Comparison of ENCODE assay signal across 10 cellular contexts in the genomic region with DNA sequence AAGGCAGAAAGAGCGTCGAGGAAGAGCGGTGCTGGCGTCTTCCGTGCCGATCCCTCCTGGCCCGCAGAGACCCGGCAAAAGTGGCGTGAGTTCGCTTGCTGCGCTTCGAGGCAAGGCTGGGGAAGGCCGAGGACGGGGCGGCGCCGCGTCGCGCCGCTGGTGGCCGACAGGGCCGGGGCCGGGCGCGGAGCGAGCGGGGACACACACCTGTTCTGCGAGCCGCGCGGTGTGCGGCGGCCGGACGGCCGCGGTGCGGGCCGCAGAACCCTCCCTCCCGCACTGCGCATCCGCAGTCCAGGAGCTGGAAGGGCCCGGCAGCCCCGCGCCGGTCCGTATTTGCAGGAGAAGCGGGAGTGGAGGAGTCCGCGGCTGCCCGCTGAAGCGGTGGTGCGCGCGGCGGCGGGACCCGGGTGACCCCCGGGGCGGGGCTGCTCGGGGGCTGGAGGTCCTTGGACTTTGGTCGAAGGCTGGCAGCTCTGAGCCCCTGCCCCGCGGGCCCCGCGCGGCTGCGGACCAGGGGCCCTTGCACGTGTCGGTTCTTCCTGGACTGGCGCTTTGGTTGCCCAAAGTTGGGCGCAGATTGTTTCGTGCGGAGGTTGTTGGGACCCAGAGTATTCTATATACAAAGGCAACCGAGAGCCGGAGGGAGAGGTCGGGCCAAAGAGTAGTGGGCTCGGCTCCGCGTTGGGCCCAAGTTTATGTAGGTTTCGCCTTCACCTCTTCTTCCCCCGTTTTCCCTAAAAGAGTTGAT. TPM values are rescaled to one million over a fixed set of nuclear protein-coding genes. Genes with fewer than 3 reads are reported as not detected.
A peak's percentile ranks its signal among the peaks of the same experiment; 100 is the strongest.
DNase-seq lines count a peak whose midpoint lies in the region; ATAC-seq and TF ChIP-seq lines count a peak whose summit lies in the region.
"Had no signal": no experiment of that assay in that cellular context is flagged by ENCODE, and none has a peak within 500 bp of the region (broad histone marks: within the 10 kb centered on the region; RNA-seq: fewer than 3 reads in every experiment).

No MANE protein-coding gene starts in this region.

- H3K9me3 ChIP-seq in SK-N-SH (no peaks in the 10 kb centered on the region), iPS-15b (ENCODE audit: control insufficient read depth, insufficient read depth, low read length) (no peaks in the 10 kb centered on the region)

- H3F3A ChIP-seq in SK-N-SH (replicated peaks; ENCODE audit: insufficient read depth) = no peaks in the 10 kb centered on the region

- H4K20me1 ChIP-seq in SK-N-SH (ENCODE audit: insufficient read depth) = peaks cover 6% of the 10 kb centered on the region; the same call in 1 of the 2 replicates

- peak overlapping the region; percentile 10 for H3K4me3 Mint-ChIP-seq in activated naive CD4-positive, alpha-beta T cell treated with anti-CD3 and anti-CD28 coated beads, Interleukin-2, amount 10 ng/mL, durations not matched to agents 7 days and 5 days
- H3K4me3 Mint-ChIP-seq in stimulated activated naive CD8-positive, alpha-beta T cell treated with anti-CD3 and anti-CD28 coated beads, Interleukin-15, Interleukin-2, amounts not matched to agents 100 ng/mL and 50 ng/mL, for 24 hours = peak overlapping the region; percentile 37

- H3K4me1 ChIP-seq in SK-N-SH (ENCODE audit: control insufficient read depth in 1 of 2, insufficient read depth in 2 of 2, low read depth in 1 of 2, low read length in 1 of 2) (peaks cover 0 to 10% of the 10 kb centered on the region in 2 experiments; a peak in 1 of 4 replicates), iPS-15b (ENCODE audit: control insufficient read depth, insufficient read depth, low read length) (peaks cover 14% of the 10 kb centered on the region)

- H3K9me2 ChIP-seq in SK-N-SH = no peaks in the 10 kb centered on the region

- no peak overlapping the region for H3K27ac ChIP-seq in SK-N-SH (ENCODE audit: low read depth in 2 of 2, low read length in 1 of 2)

- peaks cover 93% of the 10 kb centered on the region for H3K27me3 ChIP-seq in SK-N-SH (ENCODE audit: insufficient read depth)
- peaks cover 62% of the 10 kb centered on the region for H3K27me3 ChIP-seq in iPS-15b (ENCODE audit: control insufficient read depth, insufficient read depth, low read length)

- H2AFZ ChIP-seq in SK-N-SH (ENCODE audit: low read depth) = no peak overlapping the region

- H3K4me3 ChIP-seq in SK-N-SH (ENCODE audit: low read depth in 2 of 2, low read length in 1 of 2) (no peak overlapping the region), iPS-15b (ENCODE audit: low read depth, low read length) (peak overlapping the region; percentile 92)
- H3K4me3 ChIP-seq: K562 had no signal

- H3K36me3 ChIP-seq in SK-N-SH (replicated peaks in 1 of 2; ENCODE audit: control insufficient read depth in 1 of 2, insufficient read depth in 2 of 2, low read length in 1 of 2) = no peaks in the 10 kb centered on the region
- H3K36me3 ChIP-seq in iPS-15b (ENCODE audit: control insufficient read depth, insufficient read depth, low read length) = no peaks in the 10 kb centered on the region

- no peaks in the 10 kb centered on the region for H3K9me3 Mint-ChIP-seq in activated naive CD4-positive, alpha-beta T cell treated with anti-CD3 and anti-CD28 coated beads, Interleukin-2, amount 10 ng/mL, durations not matched to agents 7 days and 5 days
- H3K9me3 Mint-ChIP-seq in stimulated activated naive CD8-positive, alpha-beta T cell treated with anti-CD3 and anti-CD28 coated beads, Interleukin-15, Interleukin-2, amounts not matched to agents 100 ng/mL and 50 ng/mL, for 24 hours = no peaks in the 10 kb centered on the region

- no peak for ATAC-seq in SK-N-SH treated with all-trans-retinoic acid at 6 μM for 48 hours
- ATAC-seq in GM21737 (IDR thresholded peaks at IDR 0.05; ENCODE audit: unreplicated experiment) = no peak
- no peak for ATAC-seq in GM18511 (IDR thresholded peaks at IDR 0.05; ENCODE audit: unreplicated experiment)
- ATAC-seq: K562 had no signal

- WGBS in SK-N-SH (ENCODE audit: low lambda C conversion rate) = 9% methylated on average over 13 of the region's 83 CpGs

- no peak for TF ChIP-seq RAD21 in SK-N-SH (IDR thresholded peaks at IDR 0.05; ENCODE audit: low read length)

- H3K27me3 Mint-ChIP-seq in activated naive CD4-positive, alpha-beta T cell treated with anti-CD3 and anti-CD28 coated beads, Interleukin-2, amount 10 ng/mL, durations not matched to agents 7 days and 5 days = peaks cover 48% of the 10 kb centered on the region
- H3K27me3 Mint-ChIP-seq in stimulated activated naive CD8-positive, alpha-beta T cell treated with anti-CD3 and anti-CD28 coated beads, Interleukin-15, Interleukin-2, amounts not matched to agents 100 ng/mL and 50 ng/mL, for 24 hours = peaks cover 32% of the 10 kb centered on the region

- no peaks in the 10 kb centered on the region for H3K36me3 Mint-ChIP-seq in activated naive CD4-positive, alpha-beta T cell treated with anti-CD3 and anti-CD28 coated beads, Interleukin-2, amount 10 ng/mL, durations not matched to agents 7 days and 5 days
- H3K36me3 Mint-ChIP-seq in stimulated activated naive CD8-positive, alpha-beta T cell treated with anti-CD3 and anti-CD28 coated beads, Interleukin-15, Interleukin-2, amounts not matched to agents 100 ng/mL and 50 ng/mL, for 24 hours (ENCODE audit: low read depth) = no peaks in the 10 kb centered on the region

- no peak for TF ChIP-seq CTCF in SK-N-SH (IDR thresholded peaks at IDR 0.05)

- H3K79me2 ChIP-seq in SK-N-SH (ENCODE audit: insufficient read depth) = no peaks in the 10 kb centered on the region

- no peak overlapping the region for H3K4me2 ChIP-seq in SK-N-SH

- POLR2A ChIA-PET in SK-N-SH (lab: Yijun Ruan, JAX) = no interaction called here

- TF ChIP-seq EP300 in SK-N-SH (IDR thresholded peaks at IDR 0.05; ENCODE audit: borderline replicate concordance in 1 of 2, low read depth in 1 of 2, low read length in 1 of 2) = no peak

- no peak overlapping the region for H3K9ac ChIP-seq in SK-N-SH
- no peak overlapping the region for H3K9ac ChIP-seq in iPS-15b (ENCODE audit: low read depth, low read length)

- CTCF ChIA-PET in SK-N-SH (lab: Yijun Ruan, JAX) = interaction anchor here (0.9 kb wide), 1 partner anchor 195 kb away, joined by 3 read pairs; no protein-coding TSS in a partner anchor
- CTCF ChIA-PET in activated naive CD4-positive, alpha-beta T cell treated with anti-CD3 and anti-CD28 coated beads, Interleukin-2, amount 10 ng/mL, durations not matched to agents 7 days and 5 days (lab: Charles Lee) = no interaction called here

- peaks cover 37% of the 10 kb centered on the region for H3K4me1 Mint-ChIP-seq in activated naive CD4-positive, alpha-beta T cell treated with anti-CD3 and anti-CD28 coated beads, Interleukin-2, amount 10 ng/mL, durations not matched to agents 7 days and 5 days
- H3K4me1 Mint-ChIP-seq in stimulated activated naive CD8-positive, alpha-beta T cell treated with anti-CD3 and anti-CD28 coated beads, Interleukin-15, Interleukin-2, amounts not matched to agents 100 ng/mL and 50 ng/mL, for 24 hours (ENCODE audit: low read depth) = peaks cover 15% of the 10 kb centered on the region

- no peak overlapping the region for H3K27ac Mint-ChIP-seq in activated naive CD4-positive, alpha-beta T cell treated with anti-CD3 and anti-CD28 coated beads, Interleukin-2, amount 10 ng/mL, durations not matched to agents 7 days and 5 days
- no peak overlapping the region for H3K27ac Mint-ChIP-seq in stimulated activated naive CD8-positive, alpha-beta T cell treated with anti-CD3 and anti-CD28 coated beads, Interleukin-15, Interleukin-2, amounts not matched to agents 100 ng/mL and 50 ng/mL, for 24 hours

- DNase-seq in SK-N-SH (peak; percentile 46), mesenteric fat pad (ENCODE audit: low spot score) (no peak)
- DNase-seq in activated naive CD4-positive, alpha-beta T cell treated with anti-CD3 and anti-CD28 coated beads, Interleukin-2, amount 10 ng/mL, durations not matched to agents 7 days and 5 days = no peak
- DNase-seq: effector CD8-positive, alpha-beta T cell had no signal

TF ChIP-seq in SK-N-SH, 30 proteins besides CTCF, POLR2A, EP300 and RAD21 (continues in another document):
- TF ChIP-seq POLR2AphosphoS5 (IDR thresholded peaks at IDR 0.05; ENCODE audit: low read depth, low read length) (no peak), TEAD4 (IDR thresholded peaks at IDR 0.05; ENCODE audit: borderline replicate concordance, insufficient read depth) (no peak), TAF1 (IDR thresholded peaks at IDR 0.05; ENCODE audit: borderline replicate concordance, low read depth, low read length) (no peak), NFIC (IDR thresholded peaks at IDR 0.05; ENCODE audit: borderline replicate concordance) (no peak), JUND (IDR thresholded peaks at IDR 0.05) (no peak), RCOR1 (IDR thresholded peaks at IDR 0.05; ENCODE audit: low read length) (no peak), GATA2 (CRISPR knock-in tag; IDR thresholded peaks at IDR 0.05) (no peak), GABPA (IDR thresholded peaks at IDR 0.05; ENCODE audit: low read depth) (no peak), RFX5 (IDR thresholded peaks at IDR 0.05; ENCODE audit: low read length) (no peak), CHD2 (IDR thresholded peaks at IDR 0.05; ENCODE audit: low read length, partially characterized antibody) (no peak), FOSL2 (IDR thresholded peaks at IDR 0.05; ENCODE audit: borderline replicate concordance, low read depth) (no peak)

TF ChIP-seq in SK-N-SH treated with all-trans-retinoic acid at 6 μM for 48 hours, 23 proteins besides CTCF, POLR2A, EP300 and RAD21 (continues in another document):
- no peak for TF ChIP-seq ESRRG (CRISPR knock-in tag; IDR thresholded peaks at IDR 0.05)
- no peak for TF ChIP-seq CSDC2 (CRISPR knock-in tag; IDR thresholded peaks at IDR 0.05)
- TF ChIP-seq OSR1 (CRISPR knock-in tag; IDR thresholded peaks at IDR 0.05) = no peak
- no peak for TF ChIP-seq RARB (CRISPR knock-in tag; IDR thresholded peaks at IDR 0.05)
- TF ChIP-seq ISL1 (CRISPR knock-in tag; IDR thresholded peaks at IDR 0.05) = no peak

RNA-seq across cellular contexts. Expression of a gene that starts 2.5 kb away (rescaled TPM):
- polyA plus RNA-seq in SK-N-SH (2012; rRNA removed) = 83.7 and 85.2 TPM in 2 replicates
- polyA plus RNA-seq in SK-N-SH (2012; cell fraction: cytosol; rRNA removed) = 60.9 and 78.5 TPM in 2 replicates
- 90.5 and 107 TPM in 2 replicates for polyA plus RNA-seq in SK-N-SH (2012; cell fraction: nucleus; rRNA removed)
- total RNA-seq in mesenteric fat pad = 60.1 TPM

RNA-seq across cellular contexts. Expression of a gene that starts 52.5 kb away (rescaled TPM):
- polyA plus RNA-seq in SK-N-SH (2012; rRNA removed) = 60.7 and 68.5 TPM in 2 replicates
- polyA plus RNA-seq in SK-N-SH (2012; cell fraction: cytosol; rRNA removed) = 38.4 and 52.6 TPM in 2 replicates
- 69.8 and 71.6 TPM in 2 replicates for polyA plus RNA-seq in SK-N-SH (2012; cell fraction: nucleus; rRNA removed)
- 43.6 TPM for total RNA-seq in mesenteric fat pad
